8 cellular contexts compared by ENCODE assay signal in genomic region chr10:4981722-4982471, GRCh38. TPM values are rescaled to one million over a fixed set of nuclear protein-coding genes. Genes with fewer than 3 reads are reported as not detected.
DNase-seq lines count a peak whose midpoint lies in the region; ATAC-seq, FAIRE-seq and TF ChIP-seq lines count a peak whose summit lies in the region.

No MANE protein-coding gene starts in this region.

- peak; percentile 47; the same call in 1 of the 2 replicates for TF ChIP-seq RAD21 in HCT116 (IDR thresholded peaks at IDR 0.05; ENCODE audit: low read depth)

- H3K27me3 ChIP-seq in AG04450 (ENCODE audit: control insufficient read depth, insufficient read depth, low read length) (no peaks in the 10 kb centered on the region), HCT116 (ENCODE audit: insufficient read depth, low read length) (no peaks in the 10 kb centered on the region), upper lobe of left lung (no peaks in the 10 kb centered on the region)

- TF ChIP-seq POLR2A in HCT116 (IDR thresholded peaks at IDR 0.05; ENCODE audit: borderline replicate concordance, extremely low read depth, insufficient read depth, insufficient read length) (no peak), upper lobe of left lung (IDR thresholded peaks at IDR 0.05) (peak in 1 of 4 donors; percentile 23)

- no peak overlapping the region for H3K27ac ChIP-seq in AG04450 (ENCODE audit: low read depth, low read length)
- no peak overlapping the region for H3K27ac ChIP-seq in HCT116 (ENCODE audit: low read depth, low read length)
- H3K27ac ChIP-seq in VCaP: peak overlapping the region; percentile 63
- peak overlapping the region; percentile 53 to 73 (median 63) for H3K27ac ChIP-seq in upper lobe of left lung

- RAD21 ChIA-PET in HCT116 (lab: Charles Lee; ENCODE audit: low non-redundant PET in 1 of 2, low total read pairs in 2 of 2, uncharacterized antibody in 2 of 2, unreplicated experiment in 2 of 2): no interaction called here

- ATAC-seq in HCT116: peak; percentile 80
- ATAC-seq in upper lobe of left lung (ENCODE audit: low FRiP score in 2 of 2): peak; percentile 63 to 86
- ATAC-seq in HG02885 (IDR thresholded peaks at IDR 0.05; ENCODE audit: poor library complexity, unreplicated experiment): no peak

- TF ChIP-seq EP300 in upper lobe of left lung (IDR thresholded peaks at IDR 0.05): peak in 1 of 4 donors; percentile 61

- H3K4me2 ChIP-seq in HCT116 (ENCODE audit: low read length): 0 out of 2 replicates have a peak overlapping the region, but pooled peaks have one; percentile 12

- no peaks in the 10 kb centered on the region for H3K79me2 ChIP-seq in HCT116 (ENCODE audit: insufficient read depth, low read length)

- POLR2A ChIA-PET in AG04450 (lab: Yijun Ruan, JAX) (interaction anchor here (0.6 kb wide), 1 partner anchor 905 kb away, joined by 6 read pairs; no protein-coding TSS in a partner anchor), HCT116 (lab: Charles Lee) (no interaction called here)

- BruUV-seq in HCT116 (replicated peaks; lab: Mats Ljungman, UMichigan): no TSS peak

- DNase-seq in AG04450 (ENCODE audit: low read depth, low spot score) (no peak), HCT116 (ENCODE audit: low read depth, low spot score) (peak; percentile 26), iPS DF 19.7 (ENCODE audit: low read depth, low spot score) (peak; percentile 81), upper lobe of left lung (peak in 1 of 2 donors; percentile 79), GM19239 (ENCODE audit: insufficient read length, low spot score) (no peak), NCI-H2196 treated with DMSO at 0.1 percent for 48 hours (lab: John Stamatoyannopoulos, UW; ENCODE audit: unreplicated experiment) (no peak)

- H2AFZ ChIP-seq in HCT116 (ENCODE audit: low read depth, low read length, poor library complexity, severe bottlenecking): no peak overlapping the region

- FAIRE-seq in GM19239 (lab: Jason Lieb, UNC): no peak

- CTCF ChIA-PET in AG04450 (lab: Charles Lee): interaction anchor here (0.7 to 2.1 kb wide), 3 partner anchors 19 to 167 kb away, joined by 3 to 23 read pairs (median 5); no protein-coding TSS in a partner anchor
- CTCF ChIA-PET in HCT116 (lab: Charles Lee): interaction anchor here (1.0 to 2.8 kb wide), 2 partner anchors 132 to 166 kb away, joined by 3 to 14 read pairs; no protein-coding TSS in a partner anchor

- intact Hi-C loops in HCT116 (cut with micrococcal nuclease): loop anchor here (1.0 kb wide), 1 partner anchor 133 kb away; no protein-coding TSS in a partner anchor

- no peaks in the 10 kb centered on the region for H3K9me3 ChIP-seq in AG04450 (ENCODE audit: control insufficient read depth, insufficient read depth, low read length)
- no peaks in the 10 kb centered on the region for H3K9me3 ChIP-seq in HCT116 (ENCODE audit: control insufficient read depth in 1 of 2, insufficient read depth in 1 of 2, low read depth in 1 of 2, low read length in 2 of 2)
- H3K9me3 ChIP-seq in upper lobe of left lung: no peaks in the 10 kb centered on the region

- TF ChIP-seq CTCF in AG04450 (IDR thresholded peaks at IDR 0.05; ENCODE audit: low read depth, low read length) (peak; percentile 48), HCT116 (IDR thresholded peaks at IDR 0.05 in 2 of 3, conservative IDR thresholded peaks at IDR 0.05 in 1 of 3; ENCODE audit: borderline replicate concordance in 1 of 3, insufficient read depth in 1 of 3, low read depth in 2 of 3, low read length in 2 of 3) (peak; percentile 52 to 67 (median 57); a peak in 5 of 6 replicates), VCaP (conservative IDR thresholded peaks at IDR 0.05) (peak; percentile 78), upper lobe of left lung (IDR thresholded peaks at IDR 0.05) (peak in 5 of 6 experiments; percentile 34 to 78 (median 66))

- WGBS in upper lobe of left lung, 2 donors: 42 to 47% methylated on average over 14 of the region's 14 CpGs

- no peak overlapping the region for H3K9ac ChIP-seq in HCT116 (ENCODE audit: low read length)

- H3K4me3 ChIP-seq in AG04450 (ENCODE audit: low read depth, low read length) (no peak overlapping the region), HCT116 (replicated peaks in 1 of 2; ENCODE audit: low read depth in 1 of 2, low read length in 2 of 2) (no peak overlapping the region), upper lobe of left lung (no peak overlapping the region)

- H3K36me3 ChIP-seq in HCT116 (ENCODE audit: control insufficient read depth in 1 of 2, insufficient read depth in 2 of 2, low read length in 2 of 2) (no peaks in the 10 kb centered on the region), upper lobe of left lung (no peaks in the 10 kb centered on the region)

- H3K9me2 ChIP-seq in HCT116 (ENCODE audit: insufficient read depth): no peaks in the 10 kb centered on the region

- no peaks in the 10 kb centered on the region for H4K20me1 ChIP-seq in HCT116 (ENCODE audit: insufficient read depth)

- peaks cover 6 to 7% of the 10 kb centered on the region in 2 experiments; a peak in 2 of 4 replicates for H3K4me1 ChIP-seq in HCT116 (ENCODE audit: control insufficient read depth in 1 of 2, insufficient read depth in 2 of 2, low read length in 2 of 2)
- H3K4me1 ChIP-seq in upper lobe of left lung: peaks cover 0 to 12% (median 2%) of the 10 kb centered on the region in 4 donors

TF ChIP-seq in HCT116, 20 proteins besides CTCF, POLR2A, EP300 and RAD21 (continues in another document):
- no peak for TF ChIP-seq SRF (IDR thresholded peaks at IDR 0.05; ENCODE audit: low read depth)
- no peak for TF ChIP-seq ATF3 (IDR thresholded peaks at IDR 0.05)
- no peak for TF ChIP-seq ZNF274 (IDR thresholded peaks at IDR 0.05; ENCODE audit: low read depth, low read length)
- no peak for TF ChIP-seq YY1 (IDR thresholded peaks at IDR 0.05; ENCODE audit: extremely low read depth, insufficient replicate concordance, low read depth, low read length)
- TF ChIP-seq TCF7L2 (IDR thresholded peaks at IDR 0.05; ENCODE audit: borderline replicate concordance, extremely low read depth, insufficient read depth, insufficient read length): no peak
- TF ChIP-seq REST (IDR thresholded peaks at IDR 0.05; ENCODE audit: low read depth): no peak
- no peak for TF ChIP-seq ZFX (IDR thresholded peaks at IDR 0.05)
- TF ChIP-seq ZBTB33 (IDR thresholded peaks at IDR 0.05; ENCODE audit: extremely low read depth, insufficient replicate concordance, low read length): no peak
- TF ChIP-seq FOSL1 (IDR thresholded peaks at IDR 0.05; ENCODE audit: low read depth): no peak
- no peak for TF ChIP-seq CEBPB (IDR thresholded peaks at IDR 0.05; ENCODE audit: low read depth)
- TF ChIP-seq MAX (IDR thresholded peaks at IDR 0.05): no peak

RNA-seq across cellular contexts. Expression of gene AKR1C1, which starts 18.7 kb away (rescaled TPM):
- polyA plus RNA-seq in AG04450 (2011; rRNA removed): 114 and 125 TPM in 2 replicates
- polyA minus RNA-seq in AG04450 (2011; rRNA and poly(A)+ RNA removed): 46.3 and 49.1 TPM in 2 replicates
- 2.1 TPM for total RNA-seq in HCT116 (2021; ENCODE audit: unreplicated experiment)
- 0.87 and 0.92 TPM in 2 replicates for polyA plus RNA-seq in HCT116 (2012)
- 100 to 1,000 TPM in 1 of 6 donors, 10 to 100 TPM in 5; 38.2 to 103 (median 44.3) TPM for total RNA-seq in upper lobe of left lung

RNA-seq across cellular contexts. Expression of gene AKR1C2, which starts 21.8 kb away (rescaled TPM):
- polyA plus RNA-seq in AG04450 (2011; rRNA removed): 8.2 and 16.3 TPM in 2 replicates
- 4.1 and 4.9 TPM in 2 replicates for polyA minus RNA-seq in AG04450 (2011; rRNA and poly(A)+ RNA removed)
- total RNA-seq in HCT116 (2021; ENCODE audit: unreplicated experiment) (0.25 TPM), upper lobe of left lung (10 to 100 TPM in 5 of 6 donors, 1 to 10 TPM in 1; 7.3 to 76.0 (median 28.6) TPM)
- polyA plus RNA-seq in HCT116 (2012): 0.16 and 0.55 TPM in 2 replicates

Comparison
In these comparisons a context has a peak if more than half of its experiments do, and no peak if none do; other contexts are left out.
1. DNase-seq: peak in HCT116 (single experiment) and iPS DF 19.7 (single experiment); none in AG04450 (single experiment), GM19239 (single experiment) and NCI-H2196 treated with DMSO at 0.1 percent for 48 hours (single experiment).
2. H3K27ac ChIP-seq: peak in VCaP (single experiment) and upper lobe of left lung (4 of 4); none in AG04450 (single experiment) and HCT116 (single experiment).
3. RNA of gene AKR1C1, which starts 18.7 kb away (total RNA-seq): 38.2 to 103 TPM in upper lobe of left lung; 2.1 TPM in HCT116 (single experiment); every median in the first group is over 10 times any median in the second.
4. Peak in every context shown above with its lines, with median percentiles within 50 percentile points of each other: CTCF ChIP-seq.